Comparison of ENCODE assay signal across 10 cellular contexts in genomic region chr2:191167766-191168165, GRCh38. TPM values are rescaled to one million over a fixed set of nuclear protein-coding genes. Genes with fewer than 3 reads are reported as not detected.
DNase-seq lines count a peak whose midpoint lies in the region; ATAC-seq, FAIRE-seq and TF ChIP-seq lines count a peak whose summit lies in the region.
"Had no signal": no experiment of that assay in that cellular context is flagged by ENCODE, and none has a peak within 500 bp of the region (broad histone marks: within the 10 kb centered on the region; RNA-seq: fewer than 3 reads in every experiment).

No MANE protein-coding gene starts in this region.

- H3K27ac ChIP-seq in HEK293 (ENCODE audit: extremely low read depth, low read depth, low read length) (no peak overlapping the region), gastroesophageal sphincter (peak overlapping the region in 1 of 4 donors; percentile 37), coronary artery (no peak overlapping the region), small intestine (ENCODE audit: low read depth in 1 of 2, low read length in 1 of 2) (no peak overlapping the region)
- H3K27ac ChIP-seq: Peyer's patch, WERI-Rb-1 had no signal

- H3K9me3 ChIP-seq in HEK293 (ENCODE audit: control insufficient read depth, insufficient read depth, low read depth, low read length) (no peaks in the 10 kb centered on the region), gastroesophageal sphincter (no peaks in the 10 kb centered on the region), small intestine (ENCODE audit: control insufficient read depth, low read depth) (no peaks in the 10 kb centered on the region)
- H3K9me3 ChIP-seq: Peyer's patch had no signal

- POLR2A ChIA-PET in HEK293 (lab: Yijun Ruan, JAX), result no interaction called here

- DNase-seq in amniotic epithelial cell (ENCODE audit: low read depth), result peak; percentile 76
- peak; percentile 41 for DNase-seq in smooth muscle cell of the brain vasculature (ENCODE audit: low read depth, low spot score)
- DNase-seq in coronary artery (ENCODE audit: low spot score), result no peak
- DNase-seq in small intestine, result no peak
- DNase-seq: Peyer's patch, WERI-Rb-1 had no signal

- H3K36me3 ChIP-seq in HEK293 (ENCODE audit: control insufficient read depth in 2 of 2, insufficient read depth in 1 of 2, low read length in 2 of 2), result no peaks in the 10 kb centered on the region
- no peaks in the 10 kb centered on the region for H3K36me3 ChIP-seq in gastroesophageal sphincter
- H3K36me3 ChIP-seq in small intestine (ENCODE audit: control insufficient read depth in 2 of 2, insufficient read depth in 2 of 2, low read length in 2 of 2), result no peaks in the 10 kb centered on the region
- H3K36me3 ChIP-seq: Peyer's patch, WERI-Rb-1 had no signal

- WGBS in gastroesophageal sphincter (ENCODE audit: low coverage in 1 of 2), 2 donors, result 8 to 25% methylated on average over 2 of the region's 2 CpGs
- 13 to 41% (median 26%) methylated on average over 2 of the region's 2 CpGs for WGBS in small intestine, 3 donors

- no peak for TF ChIP-seq CTCF in HEK293 (tag by site-specific recombination; IDR thresholded peaks at IDR 0.05)
- no peak for TF ChIP-seq CTCF in gastroesophageal sphincter (IDR thresholded peaks at IDR 0.05)
- TF ChIP-seq CTCF in coronary artery (IDR thresholded peaks at IDR 0.05), result no peak

- peak; percentile 65 for ATAC-seq in gastroesophageal sphincter
- no peak for ATAC-seq in GM19395 (IDR thresholded peaks at IDR 0.05; ENCODE audit: unreplicated experiment)
- ATAC-seq: HCT116 had no signal

- no peak for TF ChIP-seq POLR2A in gastroesophageal sphincter (IDR thresholded peaks at IDR 0.05)

- CTCF ChIA-PET in HEK293 (lab: Yijun Ruan, JAX), result interaction anchor here (0.8 to 5.1 kb wide), 6 partner anchors 12 to 334 kb away, joined by 3 to 54 read pairs (median 7); no protein-coding TSS in a partner anchor

- no peak for TF ChIP-seq EP300 in gastroesophageal sphincter (IDR thresholded peaks at IDR 0.05)

- no peaks in the 10 kb centered on the region for H3K27me3 ChIP-seq in gastroesophageal sphincter
- no peaks in the 10 kb centered on the region for H3K27me3 ChIP-seq in small intestine (ENCODE audit: control insufficient read depth in 2 of 2, insufficient read depth in 2 of 2, low read length in 2 of 2)
- H3K27me3 ChIP-seq: Peyer's patch had no signal

- H3K4me3 ChIP-seq in HEK293 (ENCODE audit: low read depth, low read length) (no peak overlapping the region), gastroesophageal sphincter (no peak overlapping the region), coronary artery (no peak overlapping the region), small intestine (ENCODE audit: low read depth in 1 of 2, low read length in 2 of 2) (no peak overlapping the region)
- H3K4me3 ChIP-seq: Peyer's patch had no signal

- H3K4me1 ChIP-seq in HEK293 (ENCODE audit: control insufficient read depth, insufficient read depth, low read length), result peaks cover 10% of the 10 kb centered on the region; the same call in 1 of the 2 replicates
- H3K4me1 ChIP-seq in gastroesophageal sphincter, result peaks cover 0 to 38% (median 17%) of the 10 kb centered on the region in 3 donors
- H3K4me1 ChIP-seq in small intestine (ENCODE audit: control insufficient read depth in 2 of 2, insufficient read depth in 1 of 2, low read depth in 1 of 2, low read length in 1 of 2), result peaks cover 0 to 3% of the 10 kb centered on the region in 2 donors

- FAIRE-seq in small intestine (lab: Jason Lieb, UNC), result no peak

TF ChIP-seq in HEK293, 187 proteins besides CTCF, POLR2A, EP300 and RAD21:
- TF ChIP-seq PRDM10 (tag by site-specific recombination; IDR thresholded peaks at IDR 0.05) (0 out of 2 replicates have a peak, but pooled peaks have one; percentile 29), KLF10 (tag by site-specific recombination; IDR thresholded peaks at IDR 0.05) (no peak)
TF ChIP-seq in HEK293: peak in this region for 1.

RNA-seq across cellular contexts. Expression of gene STAT4, which starts 17.0 kb away (rescaled TPM):
- total RNA-seq in gastroesophageal sphincter, result 1 to 10 TPM in 2 of 4 donors, under 1 TPM in 2; 0.39 to 4.8 (median 1.9) TPM
- 1 to 10 TPM; 1.0 to 2.2 (median 1.1) TPM for polyA plus RNA-seq in small intestine

Comparison
In these comparisons a context has a peak if more than half of its experiments do, and no peak if none do; other contexts are left out.
1. DNase-seq: peak in amniotic epithelial cell (single experiment) and smooth muscle cell of the brain vasculature (single experiment); none in coronary artery (single experiment) and small intestine (single experiment).